31 cellular contexts compared by ENCODE assay signal in the genomic region with DNA sequence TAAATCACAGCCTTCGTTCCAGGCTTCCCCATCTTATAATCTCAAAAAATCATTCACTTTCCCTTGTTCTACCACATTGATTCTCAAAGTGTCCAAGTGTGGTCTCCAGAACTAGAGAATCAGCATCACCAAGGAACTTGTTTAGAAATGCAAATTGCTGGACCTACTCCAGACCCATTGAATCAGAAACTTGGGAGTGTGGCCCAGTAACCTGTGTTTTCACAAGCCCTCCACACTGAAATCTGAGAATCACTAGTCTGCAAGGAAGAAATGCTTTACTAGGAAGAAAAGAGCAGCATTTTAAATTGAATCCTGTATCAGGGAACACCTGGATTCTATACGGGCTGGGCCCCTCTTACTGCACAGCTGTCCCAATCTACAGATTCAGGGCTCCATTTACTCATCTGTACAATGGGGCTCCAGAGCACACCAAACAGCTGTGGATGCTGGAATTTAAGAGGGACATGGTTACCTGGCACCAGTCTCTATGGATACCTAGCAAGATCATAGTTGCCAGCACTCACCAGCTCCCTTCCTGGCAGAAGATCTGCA. TPM values are rescaled to one million over a fixed set of nuclear protein-coding genes. Genes with fewer than 3 reads are reported as not detected.
DNase-seq lines count a peak whose midpoint lies in the region; ATAC-seq, FAIRE-seq and TF ChIP-seq lines count a peak whose summit lies in the region.
"Had no signal": no experiment of that assay in that cellular context is flagged by ENCODE, and none has a peak within 500 bp of the region (broad histone marks: within the 10 kb centered on the region; RNA-seq: fewer than 3 reads in every experiment).

No MANE protein-coding gene starts in this region.

- CTCF ChIA-PET in HEK293 (lab: Yijun Ruan, JAX) (interaction anchor here (0.9 to 2.2 kb wide), 2 partner anchors 9 to 11 kb away, joined by 4 to 6 read pairs; no protein-coding TSS in a partner anchor), H1 (lab: Charles Lee; ENCODE audit: partially characterized antibody) (interaction anchor here (0.6 to 5.9 kb wide), 10 partner anchors 11 to 638 kb away, joined by 3 to 31 read pairs (median 4); a partner anchor contains a TSS)

- no peak overlapping the region for H4K91ac ChIP-seq in H1 (replicated peaks; ENCODE audit: insufficient read length, low read length)

- H3K4me1 Mint-ChIP-seq in neural progenitor cell, result peaks cover 33% of the 10 kb centered on the region

- H3K9me3 ChIP-seq in HEK293 (ENCODE audit: control insufficient read depth, insufficient read depth, low read depth, low read length) (no peaks in the 10 kb centered on the region), H1 (ENCODE audit: insufficient read depth in 2 of 2, low read depth in 1 of 2, low read length in 1 of 2) (no peaks in the 10 kb centered on the region), neural progenitor cell (ENCODE audit: low read depth) (no peaks in the 10 kb centered on the region), right atrium auricular region (no peaks in the 10 kb centered on the region)
- H3K9me3 ChIP-seq: adrenal gland, thoracic aorta had no signal

- H2BK120ac ChIP-seq in H1 (replicated peaks; ENCODE audit: low read depth, low read length), result no peak overlapping the region

- 69% methylated on average over 2 of the region's 2 CpGs; no CpG with 5 or more reads in 1 of the 2 experiments for WGBS in H1 (ENCODE audit: extremely low coverage in 1 of 2, insufficient coverage in 1 of 2, insufficient read length in 1 of 2, insufficient replicate concordance in 2 of 2, low coverage in 1 of 2, low lambda C conversion rate in 2 of 2, missing lambda C conversion rate in 1 of 2), 2 experiments

- TF ChIP-seq POLR2A in H1 (IDR thresholded peaks at IDR 0.05; ENCODE audit: control extremely low read depth in 1 of 2, low read depth in 2 of 2, low read length in 2 of 2), result no peak

- H3K27ac Mint-ChIP-seq in neural progenitor cell, result no peak overlapping the region
- H3K27ac Mint-ChIP-seq: CD4-positive, alpha-beta memory T cell; T-helper 1 cell treated with Interleukin-12 subunit alpha and Interleukin-12 subunit beta and Interleukin-4 antibody, amounts not matched to agents 30 μg/mL and 1 μg/mL, for 36 hours had no signal

- TF ChIP-seq EP300 in H1 (IDR thresholded peaks at IDR 0.05; ENCODE audit: borderline replicate concordance in 1 of 2, low read depth in 2 of 2, low read length in 2 of 2), result no peak

- H3K79me2 ChIP-seq in H1 (ENCODE audit: control insufficient read depth in 1 of 2, insufficient read depth in 2 of 2, low read length in 2 of 2), result no peaks in the 10 kb centered on the region
- H3K79me2 ChIP-seq in neural progenitor cell (ENCODE audit: low read depth), result no peaks in the 10 kb centered on the region

- H3K23me2 ChIP-seq in H1 (ENCODE audit: low read depth, low read length), result peaks cover 19% of the 10 kb centered on the region

- peaks cover 17% of the 10 kb centered on the region for H3F3A ChIP-seq in neural progenitor cell (ENCODE audit: low read depth)

- no peak for TF ChIP-seq CTCF in HEK293 (tag by site-specific recombination; IDR thresholded peaks at IDR 0.05)
- no peak for TF ChIP-seq CTCF in H1 (IDR thresholded peaks at IDR 0.05; ENCODE audit: control extremely low read depth in 1 of 3, insufficient read depth in 1 of 3, low read depth in 1 of 3, low read length in 3 of 3)
- TF ChIP-seq CTCF in neural progenitor cell (IDR thresholded peaks at IDR 0.05), result no peak
- TF ChIP-seq CTCF in right atrium auricular region (IDR thresholded peaks at IDR 0.05), result no peak

- H3K4me3 ChIP-seq in HEK293 (ENCODE audit: low read depth, low read length), result no peak overlapping the region
- H3K4me3 ChIP-seq in H1 (ENCODE audit: extremely low read depth in 1 of 4, insufficient read depth in 2 of 4, low read depth in 3 of 4, low read length in 4 of 4), result no peak overlapping the region
- no peak overlapping the region for H3K4me3 ChIP-seq in neural progenitor cell
- no peak overlapping the region for H3K4me3 ChIP-seq in right atrium auricular region
- H3K4me3 ChIP-seq: adrenal gland, thoracic aorta had no signal

- H3K4me3 Mint-ChIP-seq in neural progenitor cell, result peak overlapping the region; percentile 60
- H3K4me3 Mint-ChIP-seq: T-helper 1 cell treated with Interleukin-12 subunit alpha and Interleukin-12 subunit beta and Interleukin-4 antibody, amounts not matched to agents 30 μg/mL and 1 μg/mL, for 36 hours had no signal

- no peaks in the 10 kb centered on the region for H3K79me1 ChIP-seq in H1 (ENCODE audit: low read depth, low read length)

- H3K9me3 Mint-ChIP-seq in neural progenitor cell, result no peaks in the 10 kb centered on the region
- H3K9me3 Mint-ChIP-seq: T-helper 1 cell treated with Interleukin-12 subunit alpha and Interleukin-12 subunit beta and Interleukin-4 antibody, amounts not matched to agents 30 μg/mL and 1 μg/mL, for 36 hours had no signal

- no peak for FAIRE-seq in H1 (lab: Jason Lieb, UNC)
- FAIRE-seq: A204.1, bronchial epithelial cell, colon, H54, TTC549 had no signal

- no peak overlapping the region for H3K14ac ChIP-seq in H1 (ENCODE audit: insufficient read length)

- H2BK12ac ChIP-seq in H1 (ENCODE audit: low read depth, low read length), result no peak overlapping the region

- no peak overlapping the region for H2BK15ac ChIP-seq in H1 (ENCODE audit: low read length)

- H2AFZ ChIP-seq in H1 (ENCODE audit: low read length), result no peak overlapping the region
- H2AFZ ChIP-seq in neural progenitor cell (replicated peaks), result no peak overlapping the region

- no peak overlapping the region for H3K23ac ChIP-seq in H1 (ENCODE audit: insufficient read length)

- no peak overlapping the region for H2BK5ac ChIP-seq in H1 (ENCODE audit: low read depth, low read length)

- H3K36me3 ChIP-seq in HEK293 (ENCODE audit: control insufficient read depth in 2 of 2, insufficient read depth in 1 of 2, low read length in 2 of 2) (no peaks in the 10 kb centered on the region), H1 (ENCODE audit: control insufficient read depth in 2 of 4, insufficient read depth in 4 of 4, low read length in 3 of 4) (no peaks in the 10 kb centered on the region), neural progenitor cell (no peaks in the 10 kb centered on the region), right atrium auricular region (no peaks in the 10 kb centered on the region)
- H3K36me3 ChIP-seq: adrenal gland, thoracic aorta had no signal

- H3K4me1 ChIP-seq in HEK293 (ENCODE audit: control insufficient read depth, insufficient read depth, low read length) (peaks cover 17% of the 10 kb centered on the region), H1 (replicated peaks in 1 of 4; ENCODE audit: control insufficient read depth in 3 of 4, insufficient read depth in 4 of 4, low read length in 3 of 4) (peaks cover 8 to 20% (median 13%) of the 10 kb centered on the region in 4 experiments), neural progenitor cell (peaks cover 17% of the 10 kb centered on the region), right atrium auricular region (peaks cover 0 to 28% of the 10 kb centered on the region in 2 donors)

- H3K36me3 Mint-ChIP-seq in neural progenitor cell, result no peaks in the 10 kb centered on the region

- H3K27ac ChIP-seq in HEK293 (ENCODE audit: extremely low read depth, low read depth, low read length) (no peak overlapping the region), H1 (ENCODE audit: low read depth, low read length) (no peak overlapping the region), neural progenitor cell (no peak overlapping the region), right atrium auricular region (no peak overlapping the region)
- H3K27ac ChIP-seq: adrenal gland, epithelial cell of prostate, thoracic aorta had no signal

- H3K56ac ChIP-seq in H1 (replicated peaks; ENCODE audit: insufficient read length, low read depth, low read length), result no peak overlapping the region

- POLR2A ChIA-PET in HEK293 (lab: Yijun Ruan, JAX), result no interaction called here
- POLR2A ChIA-PET in H1 (lab: Charles Lee; ENCODE audit: partially characterized antibody), result no interaction called here

- no peak overlapping the region for H2BK20ac ChIP-seq in H1 (ENCODE audit: low read length)

- intact Hi-C loops in left cardiac atrium (cut with DNase I), result no loop called here

- peak; percentile 24 to 49 for DNase-seq in NCI-H2081 (lab: John Stamatoyannopoulos, UW)
- DNase-seq in NCI-H2081 treated with DMSO at 0.1 percent for 48 hours (lab: John Stamatoyannopoulos, UW), result no peak
- DNase-seq in H1 (ENCODE audit: low read depth in 1 of 2, low spot score in 2 of 2), result no peak
- DNase-seq in neural progenitor cell (ENCODE audit: low spot score), result no peak
- DNase-seq in NCI-H345 treated with DMSO at 0.1 percent for 48 hours (lab: John Stamatoyannopoulos, UW; ENCODE audit: unreplicated experiment), result no peak
- DNase-seq in left cardiac atrium, result no peak
- DNase-seq in right atrium auricular region (ENCODE audit: low spot score), result no peak
- DNase-seq: activated CD4-positive, alpha-beta T cell treated with anti-CD3 and anti-CD28 coated beads, Interleukin-2, amount 50 U/mL, for 48 hours; activated naive CD4-positive, alpha-beta T cell treated with Interleukin-2 at 50 U/mL for 16 hours; adrenal gland; CD4-positive, alpha-beta memory T cell; effector CD8-positive, alpha-beta T cell; IMR-90; left colon; mesenchymal stem cell; NCI-H1048; NCI-H1930; NCI-H510A treated with DMSO at 0.1 percent for 48 hours; occipital lobe; stimulated activated naive CD4-positive, alpha-beta T cell treated with Interleukin-2 at 50 U/mL for 16 hours had no signal

- H3K18ac ChIP-seq in H1 (ENCODE audit: extremely low read depth, low read length), result no peak overlapping the region

- no peak for TF ChIP-seq RAD21 in H1 (IDR thresholded peaks at IDR 0.05 in 1 of 2, conservative IDR thresholded peaks at IDR 0.05 in 1 of 2; ENCODE audit: low read depth in 2 of 2, low read length in 2 of 2)

- H3K27me3 ChIP-seq in H1 (replicated peaks in 1 of 4; ENCODE audit: control insufficient read depth in 3 of 4, extremely low read depth in 1 of 4, insufficient read depth in 3 of 4, low read length in 3 of 4), result peaks cover 6 to 40% (median 34%) of the 10 kb centered on the region in 4 experiments
- peaks cover 67% of the 10 kb centered on the region for H3K27me3 ChIP-seq in neural progenitor cell
- H3K27me3 ChIP-seq in right atrium auricular region, result peaks cover 8 to 10% of the 10 kb centered on the region in 2 donors

- H3K4me2 ChIP-seq in H1 (ENCODE audit: insufficient read depth in 1 of 2, low read depth in 2 of 2, low read length in 2 of 2), result peak overlapping the region; percentile 2 to 7; a peak in 1 of 4 replicates
- no peak overlapping the region for H3K4me2 ChIP-seq in neural progenitor cell

- H2AK5ac ChIP-seq in H1 (ENCODE audit: low read depth, low read length), result no peak overlapping the region

- H4K20me1 ChIP-seq in H1 (replicated peaks in 1 of 2; ENCODE audit: control insufficient read depth in 1 of 2, insufficient read depth in 2 of 2, low read length in 2 of 2), result no peaks in the 10 kb centered on the region
- peaks cover 10% of the 10 kb centered on the region for H4K20me1 ChIP-seq in neural progenitor cell (ENCODE audit: low read depth)

- no peak overlapping the region for H4K8ac ChIP-seq in H1 (ENCODE audit: extremely low read depth, insufficient read depth, low read length)

- no peak for ATAC-seq in left cardiac atrium
- ATAC-seq: activated CD4-positive, CD25-positive, alpha-beta regulatory T cell treated with anti-CD3 and anti-CD28 coated beads, Interleukin-2, amount 50 U/mL, for 24 hours; left colon had no signal

- H4K5ac ChIP-seq in H1 (ENCODE audit: insufficient read length, low read depth, low read length), result no peak overlapping the region

- no peak overlapping the region for H3K4ac ChIP-seq in H1 (replicated peaks; ENCODE audit: insufficient read length, low read depth, low read length)

- H3K27me3 Mint-ChIP-seq in neural progenitor cell (ENCODE audit: insufficient read depth, low read depth), result peaks cover 24% of the 10 kb centered on the region

- H3K9ac ChIP-seq in H1 (replicated peaks in 1 of 4; ENCODE audit: extremely low read depth in 1 of 4, low read depth in 3 of 4, low read length in 3 of 4) (no peak overlapping the region), neural progenitor cell (no peak overlapping the region)

RNA-seq across cellular contexts. Expression of a gene that starts 3.9 kb away (rescaled TPM):
- total RNA-seq in H1 (2021; fragmentation: NEBNext Ultra II Directional; extraction: Animal tissue kit (Norgen Biotek cat#: 25700)), result 3.5 and 4.4 TPM in 2 replicates
- polyA plus RNA-seq in H1 (2011; rRNA removed), result 4.8 and 5.9 TPM in 2 replicates
- polyA plus RNA-seq in H1 (2011; cell fraction: cytosol; rRNA removed), result 4.7 TPM
- polyA plus RNA-seq in H1 (2011; cell fraction: nucleus; rRNA removed), result 15.8 TPM
- 3.2 to 5.2 TPM (median 4.3 TPM) in 4 replicates for polyA plus RNA-seq in H1 (2012, experiment 1 of 2)
- polyA plus RNA-seq in H1 (2012, experiment 2 of 2), result 5.6 TPM
- polyA plus RNA-seq in H1 (2013, experiment 1 of 2), result 1.7 TPM
- 1.7 TPM for polyA plus RNA-seq in H1 (2013, experiment 2 of 2)
- 7.0 and 10.2 TPM in 2 replicates for polyA minus RNA-seq in H1 (2011; rRNA and poly(A)+ RNA removed)
- polyA minus RNA-seq in H1 (2011; cell fraction: cytosol; rRNA and poly(A)+ RNA removed), result 6.5 TPM
- polyA minus RNA-seq in H1 (2011; cell fraction: nucleus; rRNA and poly(A)+ RNA removed), result 12.2 TPM
- total RNA-seq in neural progenitor cell (ENCODE audit: low replicate concordance) (0.06 and 1.5 TPM in 2 replicates), left cardiac atrium (not detected), right atrium auricular region (not detected)
- total RNA-seq: bronchial epithelial cell; CD4-positive, alpha-beta memory T cell; IMR-90; left colon; RPMI7951; thoracic aorta had no signal
- polyA plus RNA-seq: IMR-90 had no signal

RNA-seq across cellular contexts. Expression of a gene that starts 43.7 kb away (rescaled TPM):
- 25.0 and 31.2 TPM in 2 replicates for total RNA-seq in H1 (2021; fragmentation: NEBNext Ultra II Directional; extraction: Animal tissue kit (Norgen Biotek cat#: 25700))
- polyA plus RNA-seq in H1 (2011; rRNA removed), result 5.5 and 8.7 TPM in 2 replicates
- 9.7 TPM for polyA plus RNA-seq in H1 (2011; cell fraction: cytosol; rRNA removed)
- 7.1 TPM for polyA plus RNA-seq in H1 (2011; cell fraction: nucleus; rRNA removed)
- polyA plus RNA-seq in H1 (2012, experiment 1 of 2), result 16.9 to 26.9 TPM (median 19.2 TPM) in 4 replicates
- polyA plus RNA-seq in H1 (2012, experiment 2 of 2), result 2.1 TPM
- polyA plus RNA-seq in H1 (2013, experiment 1 of 2), result 11.0 TPM
- polyA plus RNA-seq in H1 (2013, experiment 2 of 2), result 10.8 TPM
- polyA minus RNA-seq in H1 (2011; rRNA and poly(A)+ RNA removed), result 24.3 and 26.7 TPM in 2 replicates
- 14.0 TPM for polyA minus RNA-seq in H1 (2011; cell fraction: cytosol; rRNA and poly(A)+ RNA removed)
- polyA minus RNA-seq in H1 (2011; cell fraction: nucleus; rRNA and poly(A)+ RNA removed), result 15.7 TPM
- total RNA-seq in neural progenitor cell (ENCODE audit: low replicate concordance) (37.4 and 53.8 TPM in 2 replicates), left cardiac atrium (10 to 100 TPM; 31.2 to 36.7 TPM), right atrium auricular region (10 to 100 TPM; 23.6 to 54.7 TPM)

Comparison
In these comparisons a context has a peak if more than half of its experiments do, and no peak if none do; other contexts are left out.
1. DNase-seq: peak in NCI-H2081 (2 of 2); none in NCI-H2081 treated with DMSO at 0.1 percent for 48 hours (single experiment), H1 (0 of 2), neural progenitor cell (single experiment), NCI-H345 treated with DMSO at 0.1 percent for 48 hours (single experiment), left cardiac atrium (single experiment) and right atrium auricular region (single experiment).